In the genomic region with DNA sequence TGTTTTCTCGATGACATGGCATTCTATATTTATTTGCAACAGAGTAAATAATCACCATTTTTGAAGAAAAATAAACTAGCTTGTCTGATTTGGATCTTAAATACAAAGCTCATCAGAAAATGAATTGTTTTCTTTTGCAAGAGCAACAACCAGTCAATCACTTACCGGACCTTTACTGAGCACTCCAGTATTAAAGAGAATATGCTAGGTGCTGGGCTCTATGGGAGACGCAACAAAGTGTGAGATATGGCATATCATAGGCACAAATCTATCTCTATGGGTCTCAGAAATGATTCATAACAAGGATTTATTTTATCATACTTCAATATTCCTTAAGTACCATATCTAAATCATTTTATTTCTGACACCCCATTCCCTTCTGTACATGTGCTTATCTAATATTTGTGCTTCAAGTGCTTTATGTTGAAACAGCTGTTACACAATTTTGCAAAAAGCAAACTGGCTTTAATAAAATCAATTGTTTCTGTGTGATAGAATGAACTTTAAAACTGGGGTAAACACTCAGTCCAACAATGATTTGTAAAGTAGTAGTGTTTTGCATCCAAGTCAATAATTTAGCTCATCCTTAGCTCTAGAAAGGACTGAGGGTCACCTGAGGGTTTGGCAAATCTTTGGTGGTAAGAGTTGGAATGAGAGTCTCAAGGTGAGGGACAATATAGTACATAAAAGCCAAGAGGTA, we compare ENCODE assay signal across 32 cellular contexts.
"Had no signal": no experiment of that assay in that cellular context is flagged by ENCODE, and none has a peak within 500 bp of the region (broad histone marks: within the 10 kb centered on the region; RNA-seq: fewer than 3 reads in every experiment).

No MANE protein-coding gene starts in this region.

- H3K4me3 ChIP-seq: body of pancreas, colonic mucosa, esophagus squamous epithelium, gastroesophageal sphincter, heart right ventricle had no signal

- H3K4me1 ChIP-seq: colonic mucosa, esophagus squamous epithelium, gastroesophageal sphincter, heart right ventricle had no signal

- H3K27ac Mint-ChIP-seq: activated CD4-positive, alpha-beta memory T cell treated with anti-CD3 and anti-CD28 coated beads, Interleukin-2, amount 10 ng/mL, durations not matched to agents 7 days and 5 days; activated CD4-positive, alpha-beta T cell treated with anti-CD3 and anti-CD28 coated beads, Interleukin-2, amount 10 ng/mL, durations not matched to agents 7 days and 5 days; activated naive CD4-positive, alpha-beta T cell treated with anti-CD3 and anti-CD28 coated beads, Interleukin-2, amount 10 ng/mL, durations not matched to agents 7 days and 5 days; activated naive CD4-positive, alpha-beta T cell treated with anti-CD3 and anti-CD28 coated beads, Interleukin-2, amount 50 U/mL, for 72 hours; activated naive CD8-positive, alpha-beta T cell treated with anti-CD3 and anti-CD28 coated beads, Interleukin-2, amount 10 ng/mL, durations not matched to agents 7 days and 5 days; activated T-cell treated with anti-CD3 and anti-CD28 coated beads, Interleukin-2, amount 50 U/mL, for 24 hours; activated T-cell treated with anti-CD3 and anti-CD28 coated beads, Interleukin-2, amount 50 U/mL, for 72 hours; T-cell; T-helper 1 cell treated with Interleukin-12 subunit alpha and Interleukin-12 subunit beta and Interleukin-4 antibody, amounts not matched to agents 30 μg/mL and 1 μg/mL, for 36 hours; T-helper 2 cell treated with Interferon-gamma antibody and Interleukin-4, amounts not matched to agents 5 μg/mL and 100 μg/mL, for 36 hours had no signal

- H3K36me3 Mint-ChIP-seq: activated naive CD4-positive, alpha-beta T cell treated with anti-CD3 and anti-CD28 coated beads, Interleukin-2, amount 10 ng/mL, durations not matched to agents 7 days and 5 days; activated naive CD4-positive, alpha-beta T cell treated with anti-CD3 and anti-CD28 coated beads, Interleukin-2, amount 50 U/mL, for 72 hours; activated naive CD8-positive, alpha-beta T cell treated with anti-CD3 and anti-CD28 coated beads, Interleukin-2, amount 10 ng/mL, durations not matched to agents 7 days and 5 days; T-cell had no signal

- DNase-seq: activated CD4-positive, alpha-beta memory T cell treated with anti-CD3 and anti-CD28 coated beads, Interleukin-2, amount 10 ng/mL, durations not matched to agents 7 days and 5 days; activated CD4-positive, alpha-beta T cell treated with anti-CD3 and anti-CD28 coated beads for 1 hour; activated CD4-positive, alpha-beta T cell treated with anti-CD3 and anti-CD28 coated beads for 4 hours; activated CD4-positive, alpha-beta T cell treated with anti-CD3 and anti-CD28 coated beads, Interleukin-2, amount 10 ng/mL, durations not matched to agents 7 days and 5 days; activated CD4-positive, alpha-beta T cell treated with anti-CD3 and anti-CD28 coated beads, Interleukin-2, amount 50 U/mL, for 4 hours; activated CD4-positive, CD25-positive, alpha-beta regulatory T cell; activated CD8-positive, alpha-beta memory T cell treated with anti-CD3 and anti-CD28 coated beads, Interleukin-2, amount 50 U/mL, for 48 hours; activated gamma-delta T cell; activated naive CD4-positive, alpha-beta T cell; activated naive CD4-positive, alpha-beta T cell treated with anti-CD3 and anti-CD28 coated beads, Interleukin-2, amount 10 ng/mL, durations not matched to agents 7 days and 5 days; activated naive CD8-positive, alpha-beta T cell treated with anti-CD3 and anti-CD28 coated beads, Interleukin-2, amount 10 ng/mL, durations not matched to agents 7 days and 5 days; activated T-cell treated with anti-CD3 and anti-CD28 coated beads for 4 hours; activated T-cell treated with anti-CD3 and anti-CD28 coated beads, Interleukin-2, amount 50 U/mL, for 24 hours; activated T-cell treated with anti-CD3 and anti-CD28 coated beads, Interleukin-2, amount 50 U/mL, for 72 hours; amniotic stem cell; anterior cingulate cortex; caudate nucleus; colonic mucosa; effector CD8-positive, alpha-beta T cell; esophagus squamous epithelium; foreskin melanocyte; heart right ventricle; T-cell; T1000 had no signal

- H3K36me3 ChIP-seq: colonic mucosa, esophagus squamous epithelium, gastroesophageal sphincter, heart right ventricle had no signal

- FAIRE-seq: endometrium, endothelial cell of umbilical vein had no signal

- H3K9me3 Mint-ChIP-seq: activated CD4-positive, alpha-beta T cell treated with anti-CD3 and anti-CD28 coated beads, Interleukin-2, amount 10 ng/mL, durations not matched to agents 7 days and 5 days; activated naive CD4-positive, alpha-beta T cell treated with anti-CD3 and anti-CD28 coated beads, Interleukin-2, amount 10 ng/mL, durations not matched to agents 7 days and 5 days; activated naive CD4-positive, alpha-beta T cell treated with anti-CD3 and anti-CD28 coated beads, Interleukin-2, amount 50 U/mL, for 72 hours; activated naive CD8-positive, alpha-beta T cell treated with anti-CD3 and anti-CD28 coated beads, Interleukin-2, amount 10 ng/mL, durations not matched to agents 7 days and 5 days; activated T-cell treated with anti-CD3 and anti-CD28 coated beads, Interleukin-2, amount 50 U/mL, for 24 hours; T-cell; T-helper 1 cell treated with Interleukin-12 subunit alpha and Interleukin-12 subunit beta and Interleukin-4 antibody, amounts not matched to agents 30 μg/mL and 1 μg/mL, for 36 hours had no signal

- H3K27ac ChIP-seq: body of pancreas, colonic mucosa, epithelial cell of prostate, esophagus squamous epithelium, gastroesophageal sphincter, heart right ventricle had no signal

- H3K4me3 Mint-ChIP-seq: activated CD4-positive, alpha-beta memory T cell treated with anti-CD3 and anti-CD28 coated beads, Interleukin-2, amount 10 ng/mL, durations not matched to agents 7 days and 5 days; activated CD4-positive, alpha-beta T cell treated with anti-CD3 and anti-CD28 coated beads, Interleukin-2, amount 10 ng/mL, durations not matched to agents 7 days and 5 days; activated naive CD4-positive, alpha-beta T cell treated with anti-CD3 and anti-CD28 coated beads, Interleukin-2, amount 10 ng/mL, durations not matched to agents 7 days and 5 days; activated naive CD8-positive, alpha-beta T cell treated with anti-CD3 and anti-CD28 coated beads, Interleukin-2, amount 10 ng/mL, durations not matched to agents 7 days and 5 days; activated T-cell treated with anti-CD3 and anti-CD28 coated beads, Interleukin-2, amount 50 U/mL, for 24 hours; activated T-cell treated with anti-CD3 and anti-CD28 coated beads, Interleukin-2, amount 50 U/mL, for 72 hours; T-cell; T-helper 1 cell treated with Interleukin-12 subunit alpha and Interleukin-12 subunit beta and Interleukin-4 antibody, amounts not matched to agents 30 μg/mL and 1 μg/mL, for 36 hours; T-helper 2 cell treated with Interferon-gamma antibody and Interleukin-4, amounts not matched to agents 5 μg/mL and 100 μg/mL, for 36 hours had no signal

- H3K9me3 ChIP-seq: body of pancreas, colonic mucosa, esophagus squamous epithelium, gastroesophageal sphincter, heart right ventricle had no signal

- H3K27me3 ChIP-seq: body of pancreas, colonic mucosa, esophagus squamous epithelium, gastroesophageal sphincter had no signal

- H3K27me3 Mint-ChIP-seq: activated CD4-positive, alpha-beta T cell treated with anti-CD3 and anti-CD28 coated beads, Interleukin-2, amount 10 ng/mL, durations not matched to agents 7 days and 5 days; activated naive CD4-positive, alpha-beta T cell treated with anti-CD3 and anti-CD28 coated beads, Interleukin-2, amount 10 ng/mL, durations not matched to agents 7 days and 5 days; activated naive CD8-positive, alpha-beta T cell treated with anti-CD3 and anti-CD28 coated beads, Interleukin-2, amount 10 ng/mL, durations not matched to agents 7 days and 5 days had no signal

- ATAC-seq: activated naive CD4-positive, alpha-beta T cell treated with anti-CD3 and anti-CD28 coated beads, Interleukin-2, amount 50 U/mL, for 72 hours; activated T-cell treated with anti-CD3 and anti-CD28 coated beads, Interleukin-2, amount 50 U/mL, for 72 hours; body of pancreas; gastroesophageal sphincter; heart right ventricle; T-cell had no signal
